27 cellular contexts compared by ENCODE assay signal in genomic region chr4:20552004-20552403, GRCh38.
"Had no signal": no experiment of that assay in that cellular context is flagged by ENCODE, and none has a peak within 500 bp of the region (broad histone marks: within the 10 kb centered on the region; RNA-seq: fewer than 3 reads in every experiment).

No MANE protein-coding gene starts in this region.

- H3K79me2 ChIP-seq: hepatocyte had no signal

- H3K27ac ChIP-seq: hepatocyte, left ventricle myocardium inferior, pancreas, prostate gland, skin epidermis, suprapubic skin, thoracic aorta, tibial artery, upper lobe of right lung had no signal

- H3K4me3 Mint-ChIP-seq: immature natural killer cell; mesothelial cell of epicardium; naive B cell; natural killer cell; stimulated activated naive B cell treated with anti-CD40 and anti-IgM and Interleukin-4, amounts not matched to agents 10 μg/mL and 1 μg/mL and 100 μg/mL, for 72 hours; stimulated activated naive CD8-positive, alpha-beta T cell treated with anti-CD3 and anti-CD28 coated beads, Interleukin-15, Interleukin-2, amounts not matched to agents 100 ng/mL and 50 ng/mL, for 24 hours had no signal

- H3K4me2 ChIP-seq: hepatocyte had no signal

- H3K4me1 ChIP-seq: left ventricle myocardium inferior, pancreas, prostate gland, suprapubic skin, tibial artery, upper lobe of right lung had no signal

- H3K9me3 ChIP-seq: left ventricle myocardium inferior, pancreas, prostate gland, suprapubic skin, thoracic aorta, tibial artery, upper lobe of right lung had no signal

- H3K4me1 Mint-ChIP-seq: immature natural killer cell; naive B cell; natural killer cell; stimulated activated naive B cell treated with anti-CD40 and anti-IgM and Interleukin-4, amounts not matched to agents 10 μg/mL and 1 μg/mL and 100 μg/mL, for 72 hours had no signal

- H3K4me3 ChIP-seq: hepatocyte, left ventricle myocardium inferior, lung, pancreas, prostate gland, skin epidermis, suprapubic skin, thoracic aorta, tibial artery, upper lobe of right lung had no signal

- H3K36me3 ChIP-seq: left ventricle myocardium inferior, pancreas, prostate gland, upper lobe of right lung had no signal

- H2AFZ ChIP-seq: hepatocyte had no signal

- ATAC-seq: natural killer cell; pancreas; right cardiac atrium; sciatic nerve; stimulated activated naive B cell treated with anti-CD40 and anti-IgM and Interleukin-4, amounts not matched to agents 10 μg/mL and 1 μg/mL and 100 μg/mL, for 72 hours; upper lobe of right lung had no signal

- DNase-seq: immature natural killer cell; left ventricle myocardium inferior; mesendoderm; naive B cell; natural killer cell; nucleus accumbens; pancreas; posterior cingulate gyrus; retina; right cardiac atrium; stimulated activated CD4-positive, alpha-beta T cell treated with anti-CD3 and anti-CD28 coated beads, Interleukin-12 subunit alpha, Interleukin-12 subunit beta, amount 100 ng/mL, for 4 hours; stimulated activated CD4-positive, alpha-beta T cell treated with anti-CD3 and anti-CD28 coated beads, Interleukin-15, amount 100 ng/mL, for 24 hours; stimulated activated CD4-positive, alpha-beta T cell treated with anti-CD3 and anti-CD28 coated beads, Interleukin-2, amount 100 ng/mL, for 24 hours; stimulated activated CD4-positive, alpha-beta T cell treated with anti-CD3 and anti-CD28 coated beads, Interleukin-4, amount 100 ng/mL, for 1 hour; stimulated activated naive B cell treated with anti-CD40 and anti-IgM and Interleukin-4, amounts not matched to agents 10 μg/mL and 1 μg/mL and 100 μg/mL, for 72 hours; tibial artery; trophoblast cell; upper lobe of right lung had no signal

- H3K27me3 Mint-ChIP-seq: naive B cell; stimulated activated naive CD8-positive, alpha-beta T cell treated with anti-CD3 and anti-CD28 coated beads, Interleukin-15, Interleukin-2, amounts not matched to agents 100 ng/mL and 50 ng/mL, for 24 hours had no signal

- H3K9me3 Mint-ChIP-seq: mesothelial cell of epicardium; stimulated activated naive B cell treated with anti-CD40 and anti-IgM and Interleukin-4, amounts not matched to agents 10 μg/mL and 1 μg/mL and 100 μg/mL, for 72 hours; stimulated activated naive CD8-positive, alpha-beta T cell treated with anti-CD3 and anti-CD28 coated beads, Interleukin-15, Interleukin-2, amounts not matched to agents 100 ng/mL and 50 ng/mL, for 24 hours had no signal

- H3K27ac Mint-ChIP-seq: immature natural killer cell; mesothelial cell of epicardium; naive B cell; natural killer cell; stimulated activated naive B cell treated with anti-CD40 and anti-IgM and Interleukin-4, amounts not matched to agents 10 μg/mL and 1 μg/mL and 100 μg/mL, for 72 hours; stimulated activated naive CD8-positive, alpha-beta T cell treated with anti-CD3 and anti-CD28 coated beads, Interleukin-15, Interleukin-2, amounts not matched to agents 100 ng/mL and 50 ng/mL, for 24 hours had no signal

- H3K36me3 Mint-ChIP-seq: immature natural killer cell; naive B cell; natural killer cell; stimulated activated naive B cell treated with anti-CD40 and anti-IgM and Interleukin-4, amounts not matched to agents 10 μg/mL and 1 μg/mL and 100 μg/mL, for 72 hours had no signal

- H3K27me3 ChIP-seq: hepatocyte, pancreas, suprapubic skin, tibial artery, upper lobe of right lung had no signal
